Comparison of ENCODE assay signal across 20 cellular contexts in the genomic region with DNA sequence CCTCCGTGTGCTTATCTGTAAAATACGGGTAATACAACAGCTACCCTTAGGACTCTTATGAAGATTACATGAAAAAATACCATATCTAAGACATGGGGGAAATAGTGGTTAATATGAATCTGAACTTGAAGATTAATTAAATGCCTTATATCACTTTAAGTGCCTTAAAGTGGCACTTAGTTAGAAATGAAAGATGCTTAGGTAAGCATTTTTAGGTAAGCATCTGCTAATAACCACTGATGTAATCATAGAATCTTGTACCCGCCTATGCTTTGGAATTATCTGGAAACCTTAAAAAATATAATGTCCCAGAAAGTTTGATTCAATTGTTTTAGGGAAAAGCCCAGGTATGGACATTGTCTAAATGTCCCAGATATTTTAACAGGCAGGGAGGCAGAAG. TPM values are rescaled to one million over a fixed set of nuclear protein-coding genes. Genes with fewer than 3 reads are reported as not detected.
"Had no signal": no experiment of that assay in that cellular context is flagged by ENCODE, and none has a peak within 500 bp of the region (broad histone marks: within the 10 kb centered on the region; RNA-seq: fewer than 3 reads in every experiment).

No MANE protein-coding gene starts in this region.

- H3K36me3 ChIP-seq: esophagus squamous epithelium, transverse colon, vagina had no signal

- H3K4me3 Mint-ChIP-seq: activated B cell treated with CpG ODN at 0.5 μM for 24 hours; activated T-cell treated with anti-CD3 and anti-CD28 coated beads, Interleukin-2, amount 50 U/mL, for 24 hours had no signal

- DNase-seq: activated B cell treated with CpG ODN at 0.5 μM for 24 hours; activated CD4-positive, alpha-beta T cell treated with anti-CD3 and anti-CD28 coated beads, Interleukin-2, amount 50 U/mL, for 1 hour; activated effector memory CD4-positive, alpha-beta T cell treated with anti-CD3 and anti-CD28 coated beads, Interleukin-2, amount 50 U/mL, for 16 hours; activated T-cell treated with anti-CD3 and anti-CD28 coated beads, Interleukin-2, amount 50 U/mL, for 24 hours; esophagus squamous epithelium; retina; stimulated activated CD4-positive, alpha-beta T cell treated with anti-CD3 and anti-CD28 coated beads, Interleukin-15, amount 100 ng/mL, for 24 hours; stimulated activated CD4-positive, alpha-beta T cell treated with anti-CD3 and anti-CD28 coated beads, Interleukin-4, amount 100 ng/mL, for 1 hour; stimulated activated naive CD4-positive, alpha-beta T cell; transverse colon had no signal

- H3K4me3 ChIP-seq: esophagus squamous epithelium, hepatocyte, skin epidermis, transverse colon, vagina had no signal

- H2AFZ ChIP-seq: hepatocyte had no signal

- H3K27ac ChIP-seq: esophagus squamous epithelium, hepatocyte, transverse colon, vagina had no signal

- H3K9me3 Mint-ChIP-seq: activated T-cell treated with anti-CD3 and anti-CD28 coated beads, Interleukin-2, amount 50 U/mL, for 24 hours had no signal

- H3K4me1 ChIP-seq: esophagus squamous epithelium, transverse colon, vagina had no signal

- ATAC-seq: left lobe of liver had no signal

- FAIRE-seq: colon, keratinocyte had no signal

- H3K9me3 ChIP-seq: esophagus squamous epithelium, transverse colon, vagina had no signal

- H3K79me2 ChIP-seq: hepatocyte had no signal

- H3K27me3 ChIP-seq: hepatocyte, transverse colon, vagina had no signal

- H3K4me2 ChIP-seq: hepatocyte had no signal

- H3K27me3 Mint-ChIP-seq: activated B cell treated with CpG ODN at 0.5 μM for 24 hours; activated T-cell treated with anti-CD3 and anti-CD28 coated beads, Interleukin-2, amount 50 U/mL, for 24 hours had no signal

RNA-seq across cellular contexts. Expression of a gene that starts 12.2 kb away (rescaled TPM):
- total RNA-seq: cardiac septum; fibroblast of villous mesenchyme; hepatocyte; left lobe of liver; lung microvascular endothelial cell; T-helper 2 cell treated with Interferon-gamma antibody and Interleukin-4, amounts not matched to agents 100 ng/mL and 5 ng/mL, for 36 hours; vagina had no signal
- polyA plus RNA-seq: hepatocyte, keratinocyte had no signal
